9 cellular contexts compared by ENCODE assay signal in genomic region chr6:157990321-157991066, GRCh38.
DNase-seq lines count a peak whose midpoint lies in the region; ATAC-seq and TF ChIP-seq lines count a peak whose summit lies in the region.
"Had no signal": no experiment of that assay in that cellular context is flagged by ENCODE, and none has a peak within 500 bp of the region (broad histone marks: within the 10 kb centered on the region; RNA-seq: fewer than 3 reads in every experiment).

No MANE protein-coding gene starts in this region.

- no peak for ATAC-seq in HG03025 (IDR thresholded peaks at IDR 0.05; ENCODE audit: low FRiP score, unreplicated experiment)

- DNase-seq in GM20000 (ENCODE audit: low spot score) (peak; percentile 33), NCI-H524 treated with DMSO at 0.1 percent for 48 hours (lab: John Stamatoyannopoulos, UW) (peak; percentile 39), HPDE6-E6E7 (ENCODE audit: extremely low spot score) (no peak), cortex of kidney (lab: John Stamatoyannopoulos, UW) (no peak), NCI-H1105 (lab: John Stamatoyannopoulos, UW) (no peak)
- peak; percentile 46 for DNase-seq in stimulated activated CD4-positive, alpha-beta T cell treated with anti-CD3 and anti-CD28 coated beads, Interleukin-1b, Interleukin-23, amount 100 ng/mL, for 48 hours

- H3K27ac ChIP-seq in cingulate gyrus (ENCODE audit: low read depth, low read length): peak overlapping the region; percentile 84
- H3K27ac ChIP-seq: cardiac muscle cell had no signal

- no peak for TF ChIP-seq CTCF in GM20000 (IDR thresholded peaks at IDR 0.05; ENCODE audit: extremely low read depth, missing control alignments)

Comparison
In these comparisons a context has a peak if more than half of its experiments do, and no peak if none do; other contexts are left out.
1. DNase-seq: peak in GM20000 (single experiment), NCI-H524 treated with DMSO at 0.1 percent for 48 hours (single experiment) and stimulated activated CD4-positive, alpha-beta T cell treated with anti-CD3 and anti-CD28 coated beads, Interleukin-1b, Interleukin-23, amount 100 ng/mL, for 48 hours (single experiment); none in HPDE6-E6E7 (single experiment), cortex of kidney (single experiment) and NCI-H1105 (single experiment).